Comparison of ENCODE assay signal across 1 cellular context in the genomic region with DNA sequence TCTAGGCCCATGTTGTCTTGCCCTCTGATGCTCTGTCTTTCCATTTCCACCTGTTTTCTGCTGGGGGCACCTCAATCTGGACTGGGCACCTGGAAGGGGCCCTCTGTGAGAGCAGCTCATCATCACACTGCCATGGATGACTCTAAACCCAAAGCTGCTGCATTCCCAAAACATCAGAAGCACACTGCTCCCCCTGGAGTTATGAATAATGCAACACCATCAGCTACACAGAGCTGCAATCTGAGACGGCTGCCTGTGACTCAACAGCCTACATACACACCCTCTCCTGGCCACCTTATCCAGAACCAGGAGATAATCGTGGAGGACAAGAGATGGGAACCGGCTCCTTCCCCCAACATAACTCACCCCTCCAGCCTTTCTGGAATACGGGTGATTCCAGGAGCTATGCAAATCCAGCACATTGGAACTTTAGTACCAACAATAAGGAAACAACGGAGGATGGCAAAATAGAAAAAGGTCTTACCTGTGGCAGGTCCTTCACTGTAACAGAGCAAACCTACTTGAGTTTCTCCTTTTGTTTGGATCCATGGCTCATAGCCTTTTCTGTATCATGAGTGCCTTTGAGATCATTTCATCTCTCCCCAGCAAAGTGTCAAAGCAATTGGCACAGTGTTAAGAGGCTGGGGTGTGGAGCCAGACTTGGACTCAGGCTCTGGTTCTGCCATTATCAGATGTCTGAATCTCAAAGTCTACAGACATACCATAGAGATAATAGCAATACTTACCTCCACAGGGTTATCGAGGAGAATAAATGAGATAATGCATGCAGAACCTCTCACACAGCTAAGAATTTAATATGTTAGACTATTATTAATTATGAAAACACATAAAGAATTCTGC.
TF ChIP-seq lines count a peak whose summit lies in the region.

No MANE protein-coding gene starts in this region.

TF ChIP-seq in IMR-90, 13 proteins besides CTCF, POLR2A, EP300 and RAD21:
- no peak for TF ChIP-seq MXI1 (IDR thresholded peaks at IDR 0.05; ENCODE audit: borderline replicate concordance, low read depth, low read length)
- TF ChIP-seq, protein P1, sequence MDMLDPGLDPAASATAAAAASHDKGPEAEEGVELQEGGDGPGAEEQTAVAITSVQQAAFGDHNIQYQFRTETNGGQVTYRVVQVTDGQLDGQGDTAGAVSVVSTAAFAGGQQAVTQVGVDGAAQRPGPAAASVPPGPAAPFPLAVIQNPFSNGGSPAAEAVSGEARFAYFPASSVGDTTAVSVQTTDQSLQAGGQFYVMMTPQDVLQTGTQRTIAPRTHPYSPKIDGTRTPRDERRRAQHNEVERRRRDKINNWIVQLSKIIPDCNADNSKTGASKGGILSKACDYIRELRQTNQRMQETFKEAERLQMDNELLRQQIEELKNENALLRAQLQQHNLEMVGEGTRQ (IDR thresholded peaks at IDR 0.05; ENCODE audit: low read depth, low read length) = 0 out of 2 replicates have a peak, but pooled peaks have one; percentile 8
- no peak for TF ChIP-seq RFX5 (IDR thresholded peaks at IDR 0.05; ENCODE audit: low read depth, low read length)
- TF ChIP-seq CEBPB (IDR thresholded peaks at IDR 0.05; ENCODE audit: low read depth, low read length) = peak; percentile 79
- TF ChIP-seq NFE2L2 (IDR thresholded peaks at IDR 0.05; ENCODE audit: low read depth, low read length) = no peak
- TF ChIP-seq RCOR1 (IDR thresholded peaks at IDR 0.05; ENCODE audit: insufficient replicate concordance, low read length) = no peak
- no peak for TF ChIP-seq ELK1 (IDR thresholded peaks at IDR 0.05; ENCODE audit: borderline replicate concordance, low read depth, low read length)
- no peak for TF ChIP-seq CHD1 (IDR thresholded peaks at IDR 0.05; ENCODE audit: low read depth, low read length)
- TF ChIP-seq FOS (IDR thresholded peaks at IDR 0.05; ENCODE audit: low read depth, low read length) = peak; percentile 52
- TF ChIP-seq BHLHE40 (IDR thresholded peaks at IDR 0.05; ENCODE audit: low read depth, low read length) = no peak
- TF ChIP-seq MAZ (IDR thresholded peaks at IDR 0.05; ENCODE audit: borderline replicate concordance, low read depth, low read length) = peak; percentile 29; the same call in 1 of the 2 replicates
- TF ChIP-seq MAFK (IDR thresholded peaks at IDR 0.05; ENCODE audit: low read depth, low read length) = peak; percentile 24; the same call in 1 of the 2 replicates
- TF ChIP-seq SMC3 (IDR thresholded peaks at IDR 0.05; ENCODE audit: low read depth, low read length) = peak; percentile 98
TF ChIP-seq in IMR-90: peak in this region for 6.
